In genomic region chr10:121812031-121812430, GRCh38 we compare ENCODE assay signal across 25 cellular contexts.
"Had no signal": no experiment of that assay in that cellular context is flagged by ENCODE, and none has a peak within 500 bp of the region (broad histone marks: within the 10 kb centered on the region; RNA-seq: fewer than 3 reads in every experiment).

No MANE protein-coding gene starts in this region.

- H3K4me2 ChIP-seq: KMS-11 had no signal

- H3K27ac ChIP-seq: HL-60, KMS-11, SJSA1, SK-N-MC had no signal

- H3K9ac ChIP-seq: KMS-11 had no signal

- H3K9me3 ChIP-seq: SJSA1 had no signal

- DNase-seq: Kasumi-1, MM.1S, NCI-H1092 treated with DMSO at 0.1 percent for 48 hours, NCI-H1436, NCI-H1694 treated with DMSO at 0.1 percent for 48 hours, NCI-H1930, NCI-H2081, NCI-H2107, NCI-H226, NCI-H446, NCI-H510A, NCI-H524 treated with DMSO at 0.1 percent for 48 hours, NCI-H69, NCI-H774, Right ventricle myocardium superior, RPMI8226, SIG-M5 had no signal

- H3K27me3 Mint-ChIP-seq: IgD-negative memory B cell had no signal

- H3K4me1 ChIP-seq: SJSA1 had no signal

- H3K36me3 ChIP-seq: SJSA1 had no signal

- ATAC-seq: K562 had no signal

- H3K4me3 Mint-ChIP-seq: IgD-negative memory B cell had no signal

- H3K27ac Mint-ChIP-seq: IgD-negative memory B cell had no signal

- H3K9me3 Mint-ChIP-seq: IgD-negative memory B cell had no signal

- FAIRE-seq: HTR-8/SVneo, K562, RCC 7860 had no signal

- H3K27me3 ChIP-seq: SJSA1 had no signal

- H3K4me3 ChIP-seq: K562, SJSA1, SK-N-MC had no signal

- H3K4me1 Mint-ChIP-seq: IgD-negative memory B cell had no signal
